30 cellular contexts compared by ENCODE assay signal in the genomic region with DNA sequence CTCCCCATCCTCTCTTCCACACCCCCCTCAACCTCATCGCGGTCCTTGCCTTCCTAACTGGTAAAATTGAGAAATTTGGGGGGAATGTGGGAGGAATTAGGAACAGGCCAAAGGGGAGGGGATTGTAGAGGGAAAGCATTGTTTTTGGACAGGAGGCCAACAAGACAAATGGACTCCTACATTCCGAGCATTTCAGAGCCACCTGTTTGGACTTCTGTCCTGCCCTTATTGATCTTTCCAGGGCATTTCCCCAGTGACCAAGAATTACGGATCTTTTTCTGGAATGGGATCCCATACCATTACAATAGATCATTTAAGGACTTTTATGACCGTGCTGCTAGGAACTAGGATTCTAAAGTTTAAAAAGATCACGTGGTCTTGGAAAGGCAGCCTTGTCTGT.
"Had no signal": no experiment of that assay in that cellular context is flagged by ENCODE, and none has a peak within 500 bp of the region (broad histone marks: within the 10 kb centered on the region; RNA-seq: fewer than 3 reads in every experiment).

No MANE protein-coding gene starts in this region.

- H3K27ac ChIP-seq: heart right ventricle, hepatocyte, left lung, ovary, prostate gland, sigmoid colon, testis, thyroid gland, transverse colon, upper lobe of right lung had no signal

- H3K4me1 ChIP-seq: heart right ventricle, left lung, prostate gland, testis, thyroid gland, transverse colon, upper lobe of right lung had no signal

- H3K79me2 ChIP-seq: hepatocyte had no signal

- H2AFZ ChIP-seq: hepatocyte had no signal

- H3K4me2 ChIP-seq: hepatocyte, smooth muscle cell had no signal

- H3K27me3 ChIP-seq: hepatocyte, left lung, ovary, sigmoid colon, testis, thyroid gland, transverse colon, upper lobe of right lung had no signal

- DNase-seq: heart right ventricle; kidney glomerular epithelial cell; left cardiac atrium; left lung; midbrain; mucosa of descending colon; naive thymus-derived CD4-positive, alpha-beta T cell; ovary; retina; right cardiac atrium; sigmoid colon; stimulated activated CD4-positive, alpha-beta T cell treated with anti-CD3 and anti-CD28 coated beads, Interleukin-1b, Interleukin-23, amount 100 ng/mL, for 48 hours; stimulated activated CD4-positive, alpha-beta T cell treated with anti-CD3 and anti-CD28 coated beads, Interleukin-2, amount 100 ng/mL, for 48 hours; stimulated activated CD4-positive, alpha-beta T cell treated with anti-CD3 and anti-CD28 coated beads, Interleukin-4, amount 100 ng/mL, for 4 hours; stimulated activated CD8-positive, alpha-beta memory T cell treated with anti-CD3 and anti-CD28 coated beads, Interleukin-4, amount 100 ng/mL, for 48 hours; stimulated activated naive CD4-positive, alpha-beta T cell treated with Interleukin-2 at 50 U/mL for 16 hours; stimulated activated naive CD8-positive, alpha-beta T cell treated with anti-CD3 and anti-CD28 coated beads, Interleukin-15, amount 100 ng/mL, for 72 hours; substantia nigra; testis; thyroid gland; transverse colon; upper lobe of right lung had no signal

- H3K36me3 ChIP-seq: heart right ventricle, left lung, ovary, prostate gland, sigmoid colon, thyroid gland, transverse colon, upper lobe of right lung had no signal

- FAIRE-seq: keratinocyte, urothelium cell line had no signal

- H3K9me3 ChIP-seq: left lung, mucosa of descending colon, ovary, prostate gland, testis, thyroid gland, transverse colon, upper lobe of right lung had no signal

- ATAC-seq: heart right ventricle; left cardiac atrium; left lung; mucosa of descending colon; naive thymus-derived CD4-positive, alpha-beta T cell; natural killer cell treated with Interleukin-12 subunit alpha and Interleukin-12 subunit beta and Interleukin-15 and Interleukin-18, amount 100 ng/mL, for 72 hours; right cardiac atrium; stimulated activated memory B cell treated with anti-CD40 and anti-IgM and Interleukin-4, amounts not matched to agents 10 μg/mL and 1 μg/mL and 100 μg/mL, for 72 hours; stimulated activated naive CD8-positive, alpha-beta T cell treated with anti-CD3 and anti-CD28 coated beads, Interleukin-15, amount 100 ng/mL, for 72 hours; upper lobe of right lung had no signal

- H3K4me3 ChIP-seq: heart right ventricle, hepatocyte, left lung, lung, mucosa of descending colon, ovary, prostate gland, sigmoid colon, smooth muscle cell, testis, thyroid gland, transverse colon, upper lobe of right lung had no signal
